Comparison of ENCODE assay signal across 28 cellular contexts in genomic region chr2:172617115-172617514, GRCh38.
"Had no signal": no experiment of that assay in that cellular context is flagged by ENCODE, and none has a peak within 500 bp of the region (broad histone marks: within the 10 kb centered on the region; RNA-seq: fewer than 3 reads in every experiment).

No MANE protein-coding gene starts in this region.

- H3K36me3 ChIP-seq: thoracic aorta, thyroid gland, tibial artery, transverse colon, upper lobe of left lung, upper lobe of right lung, uterus, vagina had no signal

- H3K9me3 ChIP-seq: stomach, suprapubic skin, testis, thoracic aorta, thyroid gland, tibial artery, tibial nerve, transverse colon, upper lobe of left lung, upper lobe of right lung, uterus, vagina had no signal

- H3K4me1 ChIP-seq: suprapubic skin, testis, thyroid gland, upper lobe of left lung, upper lobe of right lung, uterus, vagina had no signal

- H3K27me3 ChIP-seq: stomach, suprapubic skin, testis, thyroid gland, tibial artery, tibial nerve, transverse colon, upper lobe of left lung, upper lobe of right lung, uterus, vagina had no signal

- H3K9me3 Mint-ChIP-seq: stimulated activated effector memory CD8-positive, alpha-beta T cell treated with anti-CD3 and anti-CD28 coated beads, Interleukin-12 subunit alpha, Interleukin-12 subunit beta, amount 100 ng/mL, for 72 hours; stimulated activated memory B cell treated with anti-CD40 and anti-IgM and Interleukin-4, amounts not matched to agents 10 μg/mL and 1 μg/mL and 100 μg/mL, for 72 hours; stimulated activated naive B cell treated with anti-CD40 and anti-IgM and Interleukin-4, amounts not matched to agents 10 μg/mL and 1 μg/mL and 100 μg/mL, for 72 hours; stimulated activated naive CD8-positive, alpha-beta T cell treated with anti-CD3 and anti-CD28 coated beads, Interleukin-15, amount 100 ng/mL, for 72 hours; stimulated activated naive CD8-positive, alpha-beta T cell treated with anti-CD3 and anti-CD28 coated beads, Interleukin-15, Interleukin-2, amounts not matched to agents 100 ng/mL and 50 ng/mL, for 24 hours; type B pancreatic cell had no signal

- H3K4me3 Mint-ChIP-seq: stimulated activated effector memory CD8-positive, alpha-beta T cell treated with anti-CD3 and anti-CD28 coated beads, Interleukin-12 subunit alpha, Interleukin-12 subunit beta, amount 100 ng/mL, for 72 hours; stimulated activated memory B cell treated with anti-CD40 and anti-IgM and Interleukin-4, amounts not matched to agents 10 μg/mL and 1 μg/mL and 100 μg/mL, for 72 hours; stimulated activated naive B cell treated with anti-CD40 and anti-IgM and Interleukin-4, amounts not matched to agents 10 μg/mL and 1 μg/mL and 100 μg/mL, for 72 hours; stimulated activated naive CD8-positive, alpha-beta T cell treated with anti-CD3 and anti-CD28 coated beads, Interleukin-15, amount 100 ng/mL, for 72 hours; stimulated activated naive CD8-positive, alpha-beta T cell treated with anti-CD3 and anti-CD28 coated beads, Interleukin-15, Interleukin-2, amounts not matched to agents 100 ng/mL and 50 ng/mL, for 24 hours; type B pancreatic cell had no signal

- H3K4me1 Mint-ChIP-seq: stimulated activated effector memory CD8-positive, alpha-beta T cell treated with anti-CD3 and anti-CD28 coated beads, Interleukin-12 subunit alpha, Interleukin-12 subunit beta, amount 100 ng/mL, for 72 hours; stimulated activated memory B cell treated with anti-CD40 and anti-IgM and Interleukin-4, amounts not matched to agents 10 μg/mL and 1 μg/mL and 100 μg/mL, for 72 hours; stimulated activated naive B cell treated with anti-CD40 and anti-IgM and Interleukin-4, amounts not matched to agents 10 μg/mL and 1 μg/mL and 100 μg/mL, for 72 hours; stimulated activated naive CD8-positive, alpha-beta T cell treated with anti-CD3 and anti-CD28 coated beads, Interleukin-15, amount 100 ng/mL, for 72 hours had no signal

- DNase-seq: stimulated activated CD4-positive, alpha-beta T cell treated with anti-CD3 and anti-CD28 coated beads, Interleukin-2, amount 100 ng/mL, for 48 hours; stimulated activated CD4-positive, alpha-beta T cell treated with anti-CD3 and anti-CD28 coated beads, Interleukin-4, amount 100 ng/mL, for 1 hour; stimulated activated CD4-positive, alpha-beta T cell treated with anti-CD3 and anti-CD28 coated beads, Interleukin-4, amount 100 ng/mL, for 24 hours; stimulated activated CD4-positive, alpha-beta T cell treated with anti-CD3 and anti-CD28 coated beads, Interleukin-4, amount 100 ng/mL, for 4 hours; stimulated activated CD8-positive, alpha-beta memory T cell treated with anti-CD3 and anti-CD28 coated beads, Interleukin-4, amount 100 ng/mL, for 48 hours; stimulated activated naive B cell treated with anti-CD40 and anti-IgM and Interleukin-4, amounts not matched to agents 10 μg/mL and 1 μg/mL and 100 μg/mL, for 72 hours; stimulated activated naive CD4-positive, alpha-beta T cell; stimulated activated naive CD4-positive, alpha-beta T cell treated with Interleukin-2 at 50 U/mL for 16 hours; stimulated activated naive CD8-positive, alpha-beta T cell treated with anti-CD3 and anti-CD28 coated beads, Interleukin-15, amount 100 ng/mL, for 72 hours; stimulated activated naive CD8-positive, alpha-beta T cell treated with anti-CD3 and anti-CD28 coated beads, Interleukin-15, Interleukin-2, amounts not matched to agents 100 U/mL and 50 U/mL, for 24 hours; stomach; substantia nigra; testis; thyroid gland; tibial artery; transverse colon; trophoblast cell; upper lobe of left lung; upper lobe of right lung; uterus had no signal

- H3K36me3 Mint-ChIP-seq: type B pancreatic cell had no signal

- H3K27me3 Mint-ChIP-seq: stimulated activated memory B cell treated with anti-CD40 and anti-IgM and Interleukin-4, amounts not matched to agents 10 μg/mL and 1 μg/mL and 100 μg/mL, for 72 hours; stimulated activated naive B cell treated with anti-CD40 and anti-IgM and Interleukin-4, amounts not matched to agents 10 μg/mL and 1 μg/mL and 100 μg/mL, for 72 hours; stimulated activated naive CD8-positive, alpha-beta T cell treated with anti-CD3 and anti-CD28 coated beads, Interleukin-15, amount 100 ng/mL, for 72 hours; stimulated activated naive CD8-positive, alpha-beta T cell treated with anti-CD3 and anti-CD28 coated beads, Interleukin-15, Interleukin-2, amounts not matched to agents 100 ng/mL and 50 ng/mL, for 24 hours; type B pancreatic cell had no signal

- ATAC-seq: stimulated activated effector memory CD8-positive, alpha-beta T cell treated with anti-CD3 and anti-CD28 coated beads, Interleukin-12 subunit alpha, Interleukin-12 subunit beta, amount 100 ng/mL, for 72 hours; stimulated activated memory B cell treated with anti-CD40 and anti-IgM and Interleukin-4, amounts not matched to agents 10 μg/mL and 1 μg/mL and 100 μg/mL, for 72 hours; stimulated activated naive B cell treated with anti-CD40 and anti-IgM and Interleukin-4, amounts not matched to agents 10 μg/mL and 1 μg/mL and 100 μg/mL, for 72 hours; stimulated activated naive CD8-positive, alpha-beta T cell treated with anti-CD3 and anti-CD28 coated beads, Interleukin-15, amount 100 ng/mL, for 72 hours; stimulated activated naive CD8-positive, alpha-beta T cell treated with anti-CD3 and anti-CD28 coated beads, Interleukin-15, Interleukin-2, amounts not matched to agents 100 U/mL and 50 U/mL, for 24 hours; upper lobe of right lung had no signal

- H3K4me3 ChIP-seq: stomach, suprapubic skin, testis, thoracic aorta, thyroid gland, tibial artery, tibial nerve, transverse colon, upper lobe of left lung, upper lobe of right lung, uterus, vagina had no signal

- H3K27ac ChIP-seq: stomach, suprapubic skin, testis, thoracic aorta, thyroid gland, tibial artery, tibial nerve, transverse colon, upper lobe of left lung, upper lobe of right lung, uterus, vagina had no signal

- H3K27ac Mint-ChIP-seq: stimulated activated effector memory CD8-positive, alpha-beta T cell treated with anti-CD3 and anti-CD28 coated beads, Interleukin-12 subunit alpha, Interleukin-12 subunit beta, amount 100 ng/mL, for 72 hours; stimulated activated memory B cell treated with anti-CD40 and anti-IgM and Interleukin-4, amounts not matched to agents 10 μg/mL and 1 μg/mL and 100 μg/mL, for 72 hours; stimulated activated naive B cell treated with anti-CD40 and anti-IgM and Interleukin-4, amounts not matched to agents 10 μg/mL and 1 μg/mL and 100 μg/mL, for 72 hours; stimulated activated naive CD8-positive, alpha-beta T cell treated with anti-CD3 and anti-CD28 coated beads, Interleukin-15, amount 100 ng/mL, for 72 hours; stimulated activated naive CD8-positive, alpha-beta T cell treated with anti-CD3 and anti-CD28 coated beads, Interleukin-15, Interleukin-2, amounts not matched to agents 100 ng/mL and 50 ng/mL, for 24 hours; type B pancreatic cell had no signal
